ENCODE assay signal across 1 cellular context in genomic region chr2:215417400-215417951, GRCh38.
TF ChIP-seq lines count a peak whose summit lies in the region.

No MANE protein-coding gene starts in this region.

TF ChIP-seq in K562, 482 proteins besides CTCF, POLR2A, EP300 and RAD21:
- TF ChIP-seq CXXC5 (CRISPR knock-in tag; IDR thresholded peaks at IDR 0.05) = peak; percentile 58
- 0 out of 2 replicates have a peak, but pooled peaks have one; percentile 12 for TF ChIP-seq TCF3 (CRISPR knock-in tag; IDR thresholded peaks at IDR 0.05)
- TF ChIP-seq HMBOX1 (IDR thresholded peaks at IDR 0.05) = peak; percentile 84
- no peak for TF ChIP-seq DDX20 (tag; IDR thresholded peaks at IDR 0.05; ENCODE audit: low read depth)
- no peak for TF ChIP-seq ZNF764 (CRISPR knock-in tag; IDR thresholded peaks at IDR 0.05; ENCODE audit: low read depth)
- TF ChIP-seq PPARD (CRISPR knock-in tag; IDR thresholded peaks at IDR 0.05) = no peak
- TF ChIP-seq TEAD4 (IDR thresholded peaks at IDR 0.05; ENCODE audit: low read length) = peak; percentile 61
- TF ChIP-seq TEAD4 (CRISPR knock-in tag; IDR thresholded peaks at IDR 0.05; ENCODE audit: borderline replicate concordance) = no peak
- no peak for TF ChIP-seq ATF7 (IDR thresholded peaks at IDR 0.05)
- peak; percentile 32; the same call in 1 of the 2 replicates for TF ChIP-seq HES1 (IDR thresholded peaks at IDR 0.05; ENCODE audit: low read depth)
- TF ChIP-seq HDAC1 (IDR thresholded peaks at IDR 0.05) = peak in 1 of 2 experiments; percentile 30; a peak in 1 of 4 replicates
- TF ChIP-seq ZBTB43 (CRISPR knock-in tag; IDR thresholded peaks at IDR 0.05) = no peak
- TF ChIP-seq KDM1A (IDR thresholded peaks at IDR 0.05) = peak; percentile 66 to 68; a peak in 3 of 4 replicates
- 0 out of 2 replicates have a peak, but pooled peaks have one; percentile 26 for TF ChIP-seq TAL1 (IDR thresholded peaks at IDR 0.05)
- peak; percentile 18; the same call in 1 of the 2 replicates for TF ChIP-seq ARID1B (IDR thresholded peaks at IDR 0.05)
- TF ChIP-seq CBFA2T3 (IDR thresholded peaks at IDR 0.05) = peak; percentile 59
- TF ChIP-seq KDM5B (IDR thresholded peaks at IDR 0.05; ENCODE audit: insufficient replicate concordance, low read depth, low read length) = no peak
- peak in 1 of 2 experiments; percentile 78; a peak in 2 of 4 replicates for TF ChIP-seq RCOR1 (IDR thresholded peaks at IDR 0.05; ENCODE audit: borderline replicate concordance in 1 of 2, low read depth in 2 of 2, low read length in 2 of 2)
TF ChIP-seq in K562: peak in this region for 11.
